ENCODE assay signal across 8 cellular contexts in the genomic region with DNA sequence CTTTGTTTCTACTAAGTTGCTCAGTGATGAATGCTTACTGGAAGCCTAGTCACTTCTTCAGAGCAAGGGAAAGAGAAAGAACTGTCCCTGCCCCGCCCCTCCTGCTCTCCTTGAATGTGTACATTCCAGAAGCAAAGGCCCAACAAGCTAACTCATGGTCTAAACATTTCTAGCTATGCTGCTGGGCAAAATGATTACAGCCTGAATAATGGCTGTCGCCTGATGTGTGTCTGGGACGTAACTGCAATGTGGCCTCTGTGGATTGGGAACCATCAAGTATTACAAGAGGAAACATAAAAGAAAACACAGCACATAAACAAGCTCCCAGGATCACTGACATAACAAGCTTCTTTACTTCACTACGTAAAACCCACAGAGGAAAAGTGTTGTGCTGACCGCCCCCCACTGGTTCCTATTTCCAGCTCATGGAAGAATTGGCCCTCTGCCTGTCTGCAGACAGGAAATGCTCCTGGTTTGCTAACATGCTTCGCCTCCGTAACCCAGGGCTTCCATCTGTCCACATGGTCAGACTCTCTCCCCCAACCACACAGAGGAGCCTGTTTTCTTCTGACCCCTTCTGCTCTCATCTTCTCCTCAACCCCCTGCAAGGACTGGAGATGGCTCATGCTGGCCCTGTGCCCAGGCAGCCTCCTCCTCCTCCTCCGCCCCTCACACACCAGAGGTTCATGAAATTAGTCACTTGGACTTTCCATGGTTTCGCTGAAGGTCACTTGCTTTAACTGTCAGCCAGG.
DNase-seq lines count a peak whose midpoint lies in the region; ATAC-seq and TF ChIP-seq lines count a peak whose summit lies in the region.

No MANE protein-coding gene starts in this region.

- no peaks in the 10 kb centered on the region for H3K9me3 ChIP-seq in liver (ENCODE audit: control insufficient read depth in 4 of 4, low read length in 3 of 4)

- H3K4me1 ChIP-seq in liver (ENCODE audit: control insufficient read depth in 4 of 4, insufficient read depth in 4 of 4, low read length in 3 of 4): peaks cover 0 to 2% (median 0%) of the 10 kb centered on the region in 4 donors

- H3K9ac ChIP-seq in liver (ENCODE audit: low read depth in 1 of 2, low read length in 2 of 2): no peak overlapping the region

- ATAC-seq in GM19025 (IDR thresholded peaks at IDR 0.05; ENCODE audit: low read depth, unreplicated experiment) (peak; percentile 57), HG03175 (IDR thresholded peaks at IDR 0.05; ENCODE audit: unreplicated experiment) (peak; percentile 58)

- peak overlapping the region; percentile 31 to 83 for H3K27ac ChIP-seq in liver (ENCODE audit: low read depth in 1 of 2, low read length in 2 of 2)

- peak; percentile 81 for DNase-seq in AG09319 (ENCODE audit: extremely low read depth, low read depth)
- peak; percentile 76 for DNase-seq in T1000 (lab: John Stamatoyannopoulos, UW)
- DNase-seq in cerebellar nuclear complex (lab: John Stamatoyannopoulos, UW): peak; percentile 38 to 78
- peak; percentile 65 for DNase-seq in stimulated activated CD4-positive, alpha-beta T cell treated with anti-CD3 and anti-CD28 coated beads, Interleukin-4, amount 100 ng/mL, for 1 hour
- no peak for DNase-seq in NCI-H345 (lab: John Stamatoyannopoulos, UW)

- H3K27me3 ChIP-seq in liver (ENCODE audit: control insufficient read depth in 4 of 4, insufficient read depth in 4 of 4, low read length in 3 of 4): no peaks in the 10 kb centered on the region

- 74% methylated on average over 9 of the region's 9 CpGs for WGBS in liver

- H3K36me3 ChIP-seq in liver (ENCODE audit: control insufficient read depth in 4 of 4, insufficient read depth in 3 of 4, low read depth in 1 of 4, low read length in 3 of 4): no peaks in the 10 kb centered on the region

- TF ChIP-seq RAD21 in liver (IDR thresholded peaks at IDR 0.05): peak; percentile 51 to 62

- TF ChIP-seq CTCF in AG09319 (IDR thresholded peaks at IDR 0.05; ENCODE audit: low read depth, low read length) (peak; percentile 31), liver (IDR thresholded peaks at IDR 0.05; ENCODE audit: low read depth, low read length, missing input control) (no peak)

- H3K4me3 ChIP-seq in liver (ENCODE audit: low read depth in 1 of 3, low read length in 3 of 3): no peak overlapping the region

TF ChIP-seq in liver, 16 proteins besides CTCF, POLR2A, EP300 and RAD21:
- TF ChIP-seq RXRA (IDR thresholded peaks at IDR 0.05) (peak in 1 of 2 donors; percentile 18), EGR1 (IDR thresholded peaks at IDR 0.05; ENCODE audit: low read depth in 2 of 2) (no peak), SP1 (IDR thresholded peaks at IDR 0.05) (peak; percentile 22), FOXA1 (IDR thresholded peaks at IDR 0.05) (no peak), HNF4A (conservative IDR thresholded peaks at IDR 0.05) (no peak), TAF1 (conservative IDR thresholded peaks at IDR 0.05) (no peak)
- TF ChIP-seq, protein P1, sequence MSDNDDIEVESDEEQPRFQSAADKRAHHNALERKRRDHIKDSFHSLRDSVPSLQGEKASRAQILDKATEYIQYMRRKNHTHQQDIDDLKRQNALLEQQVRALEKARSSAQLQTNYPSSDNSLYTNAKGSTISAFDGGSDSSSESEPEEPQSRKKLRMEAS (IDR thresholded peaks at IDR 0.05): peak; percentile 35
